Comparison of ENCODE assay signal across 25 cellular contexts in the genomic region with DNA sequence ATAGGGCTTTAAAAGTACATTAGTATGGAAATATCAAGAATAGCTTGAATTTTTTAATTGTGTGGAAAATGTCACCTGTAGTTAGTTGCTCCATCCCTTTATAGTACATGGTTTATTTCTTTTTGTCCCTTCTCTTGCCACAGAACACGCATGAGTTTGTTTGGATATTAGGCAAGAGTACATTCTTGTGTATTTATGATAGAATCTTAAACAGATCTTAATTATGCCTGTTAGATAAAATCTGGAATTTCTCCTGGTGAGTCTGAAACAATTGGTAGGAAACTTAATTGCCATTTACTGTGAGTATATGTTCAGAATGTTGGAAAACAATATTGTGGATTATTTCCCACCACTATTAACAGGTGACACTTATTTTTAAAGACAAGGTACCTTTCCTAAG. TPM values are rescaled to one million over a fixed set of nuclear protein-coding genes. Genes with fewer than 3 reads are reported as not detected.
DNase-seq lines count a peak whose midpoint lies in the region; ATAC-seq and TF ChIP-seq lines count a peak whose summit lies in the region.
"Had no signal": no experiment of that assay in that cellular context is flagged by ENCODE, and none has a peak within 500 bp of the region (broad histone marks: within the 10 kb centered on the region; RNA-seq: fewer than 3 reads in every experiment).

No MANE protein-coding gene starts in this region.

- TF ChIP-seq POLR2A in breast epithelium (IDR thresholded peaks at IDR 0.05), result no peak

- no peaks in the 10 kb centered on the region for H3K36me3 ChIP-seq in breast epithelium
- H3K36me3 ChIP-seq: HAP-1 had no signal

- H3K4me3 Mint-ChIP-seq in stimulated activated effector memory CD8-positive, alpha-beta T cell treated with anti-CD3 and anti-CD28 coated beads, Interleukin-12 subunit alpha, Interleukin-12 subunit beta, amount 100 ng/mL, for 72 hours, result no peak overlapping the region
- H3K4me3 Mint-ChIP-seq: HFFc6, IgD-negative memory B cell had no signal

- H3K27ac Mint-ChIP-seq in stimulated activated effector memory CD8-positive, alpha-beta T cell treated with anti-CD3 and anti-CD28 coated beads, Interleukin-12 subunit alpha, Interleukin-12 subunit beta, amount 100 ng/mL, for 72 hours, result peak overlapping the region; percentile 26
- H3K27ac Mint-ChIP-seq: HFFc6, IgD-negative memory B cell had no signal

- intact Hi-C loops in breast epithelium (cut with DNase I; ENCODE audit: low total_unique reads), result no loop called here

- H3K9me3 Mint-ChIP-seq in stimulated activated effector memory CD8-positive, alpha-beta T cell treated with anti-CD3 and anti-CD28 coated beads, Interleukin-12 subunit alpha, Interleukin-12 subunit beta, amount 100 ng/mL, for 72 hours, result no peaks in the 10 kb centered on the region
- H3K9me3 Mint-ChIP-seq: HFFc6, IgD-negative memory B cell had no signal

- H3K9me3 ChIP-seq in breast epithelium, result no peaks in the 10 kb centered on the region
- H3K9me3 ChIP-seq: HAP-1 had no signal

- H3K4me1 Mint-ChIP-seq in stimulated activated effector memory CD8-positive, alpha-beta T cell treated with anti-CD3 and anti-CD28 coated beads, Interleukin-12 subunit alpha, Interleukin-12 subunit beta, amount 100 ng/mL, for 72 hours, result peaks cover 49% of the 10 kb centered on the region

- TF ChIP-seq CTCF in breast epithelium (IDR thresholded peaks at IDR 0.05) (no peak), VCaP (conservative IDR thresholded peaks at IDR 0.05) (no peak)

- no peak overlapping the region for H3K4me3 ChIP-seq in breast epithelium
- H3K4me3 ChIP-seq: HAP-1 had no signal

- H3K36me3 Mint-ChIP-seq in stimulated activated effector memory CD8-positive, alpha-beta T cell treated with anti-CD3 and anti-CD28 coated beads, Interleukin-12 subunit alpha, Interleukin-12 subunit beta, amount 100 ng/mL, for 72 hours, result peaks cover 44% of the 10 kb centered on the region

- in situ Hi-C loops in T47D (cut with HindIII; ENCODE audit: low pct_unique_long_range_greater_than_20kb, low sequenced_read_pairs), result no loop called here
- in situ Hi-C loops in G401 (cut with HindIII; ENCODE audit: low sequenced_read_pairs), result no loop called here

- H3K4me1 ChIP-seq in breast epithelium, result no peaks in the 10 kb centered on the region
- H3K4me1 ChIP-seq: HAP-1 had no signal

- no peak for ATAC-seq in stimulated activated effector memory CD8-positive, alpha-beta T cell treated with anti-CD3 and anti-CD28 coated beads, Interleukin-12 subunit alpha, Interleukin-12 subunit beta, amount 100 ng/mL, for 72 hours
- ATAC-seq: Panc1 had no signal

- H3K27ac ChIP-seq in breast epithelium (no peak overlapping the region), VCaP (peak overlapping the region; percentile 82)
- H3K27ac ChIP-seq: KMS-11, RWPE1 had no signal

- DNase-seq in T47D (ENCODE audit: low read depth in 1 of 2, low spot score in 1 of 2), result peak; percentile 5 to 57
- DNase-seq in breast epithelium (ENCODE audit: low spot score in 2 of 2), result no peak
- DNase-seq in EH (ENCODE audit: low read depth), result peak; percentile 39
- no peak for DNase-seq in stimulated activated effector memory CD8-positive, alpha-beta T cell treated with anti-CD3 and anti-CD28 coated beads, Interleukin-12 subunit alpha, Interleukin-12 subunit beta, amount 100 ng/mL, for 72 hours (ENCODE audit: low spot score in 2 of 2)
- no peak for DNase-seq in G401 (ENCODE audit: low spot score)
- no peak for DNase-seq in NCI-H226
- DNase-seq: C1 segment of cervical spinal cord, Calu3, DMS79 treated with DMSO at 0.1 percent for 48 hours, GOT3, HFFc6, NCI-H1092, NCI-H1417 treated with DMSO at 0.1 percent for 48 hours, NCI-H1694 treated with DMSO at 0.1 percent for 48 hours, NCI-H2081, NCI-H2227 treated with DMSO at 0.1 percent for 48 hours, NCI-H510A, NCI-H69, SHP77 had no signal

- H3K27me3 ChIP-seq in breast epithelium, result no peaks in the 10 kb centered on the region

RNA-seq across cellular contexts. Expression of a gene that starts 30.2 kb away (rescaled TPM):
- 1 to 10 TPM in 2 of 3 donors, under 1 TPM in 1; 0.64 to 5.9 (median 4.5) TPM for total RNA-seq in breast epithelium
- total RNA-seq in G401 (2014; rRNA removed; shearing (Covaris generic)), result 0.41 TPM in 1 of 2 replicates, not detected in the other

Comparison
In these comparisons a context has a peak if more than half of its experiments do, and no peak if none do; other contexts are left out.
1. DNase-seq: peak in T47D (2 of 2) and EH (single experiment); none in breast epithelium (0 of 2), stimulated activated effector memory CD8-positive, alpha-beta T cell treated with anti-CD3 and anti-CD28 coated beads, Interleukin-12 subunit alpha, Interleukin-12 subunit beta, amount 100 ng/mL, for 72 hours (0 of 2), G401 (single experiment) and NCI-H226 (single experiment).